Comparison of ENCODE assay signal across 19 cellular contexts in the genomic region with DNA sequence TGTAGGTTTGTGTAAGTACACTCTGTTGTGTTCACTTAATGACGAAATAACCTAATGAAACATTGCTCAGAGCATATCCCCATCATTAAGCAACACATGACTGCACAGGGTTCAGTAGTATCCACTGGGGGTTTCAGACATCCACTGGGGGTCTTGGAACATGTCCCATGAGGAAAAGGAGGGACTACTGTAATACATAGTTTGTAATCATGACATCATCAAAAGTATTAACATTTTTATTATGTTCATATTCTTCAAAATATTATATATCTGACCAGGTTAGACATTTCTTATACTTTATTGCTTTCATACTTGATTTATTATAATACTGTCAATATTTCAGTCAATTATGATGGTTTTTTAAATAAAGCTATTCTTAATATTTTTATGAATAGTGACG.
"Had no signal": no experiment of that assay in that cellular context is flagged by ENCODE, and none has a peak within 500 bp of the region (broad histone marks: within the 10 kb centered on the region; RNA-seq: fewer than 3 reads in every experiment).

No MANE protein-coding gene starts in this region.

- H3K27ac ChIP-seq: adrenal gland, Peyer's patch, RWPE1, SJCRH30 had no signal

- H3K9me3 ChIP-seq: adrenal gland, Peyer's patch, SJCRH30, SK-N-SH had no signal

- H3K4me3 ChIP-seq: adrenal gland, Peyer's patch, SJCRH30 had no signal

- ATAC-seq: activated CD4-positive, CD25-positive, alpha-beta regulatory T cell treated with anti-CD3 and anti-CD28 coated beads, Interleukin-2, amount 50 U/mL, for 24 hours; activated CD8-positive, alpha-beta T cell treated with anti-CD3 and anti-CD28 coated beads for 36 hours; activated T-cell treated with anti-CD3 and anti-CD28 coated beads, Interleukin-2, amount 50 U/mL, for 72 hours had no signal

- H3K9ac ChIP-seq: SK-N-SH had no signal

- H3K9me3 Mint-ChIP-seq: activated CD8-positive, alpha-beta T cell treated with anti-CD3 and anti-CD28 coated beads for 36 hours; activated naive CD8-positive, alpha-beta T cell treated with anti-CD3 and anti-CD28 coated beads, Interleukin-2, amount 10 ng/mL, durations not matched to agents 7 days and 5 days; activated T-cell treated with anti-CD3 and anti-CD28 coated beads, Interleukin-2, amount 50 U/mL, for 72 hours had no signal

- H3K27ac Mint-ChIP-seq: activated CD8-positive, alpha-beta T cell treated with anti-CD3 and anti-CD28 coated beads for 36 hours; activated naive CD8-positive, alpha-beta T cell treated with anti-CD3 and anti-CD28 coated beads, Interleukin-2, amount 10 ng/mL, durations not matched to agents 7 days and 5 days had no signal

- H3K4me2 ChIP-seq: SK-N-SH had no signal

- H3K27me3 ChIP-seq: adrenal gland, Peyer's patch, SJCRH30 had no signal

- DNase-seq: activated CD4-positive, alpha-beta T cell treated with anti-CD3 and anti-CD28 coated beads for 4 hours; activated CD8-positive, alpha-beta memory T cell treated with anti-CD3 and anti-CD28 coated beads, Interleukin-2, amount 50 U/mL, for 4 hours; activated CD8-positive, alpha-beta T cell treated with anti-CD3 and anti-CD28 coated beads for 36 hours; activated naive CD4-positive, alpha-beta T cell treated with anti-CD3 and anti-CD28 coated beads, Interleukin-2, amount 50 U/mL, for 16 hours; activated naive CD8-positive, alpha-beta T cell treated with anti-CD3 and anti-CD28 coated beads, Interleukin-2, amount 10 ng/mL, durations not matched to agents 7 days and 5 days; activated T-cell treated with anti-CD3 and anti-CD28 coated beads, Interleukin-2, amount 50 U/mL, for 72 hours; adrenal gland; anterior cingulate cortex; caudate nucleus; NCI-H1048; NCI-H1930; NCI-H2171 treated with DMSO at 0.1 percent for 48 hours; NCI-H510A treated with DMSO at 0.1 percent for 48 hours; Peyer's patch; Right ventricle myocardium superior; SJCRH30; SK-N-SH had no signal

- H3K27me3 Mint-ChIP-seq: activated CD8-positive, alpha-beta T cell treated with anti-CD3 and anti-CD28 coated beads for 36 hours; activated naive CD8-positive, alpha-beta T cell treated with anti-CD3 and anti-CD28 coated beads, Interleukin-2, amount 10 ng/mL, durations not matched to agents 7 days and 5 days had no signal

- H3K4me1 ChIP-seq: adrenal gland, Peyer's patch, SJCRH30 had no signal

- H3K4me3 Mint-ChIP-seq: activated CD8-positive, alpha-beta T cell treated with anti-CD3 and anti-CD28 coated beads for 36 hours; activated naive CD8-positive, alpha-beta T cell treated with anti-CD3 and anti-CD28 coated beads, Interleukin-2, amount 10 ng/mL, durations not matched to agents 7 days and 5 days; activated T-cell treated with anti-CD3 and anti-CD28 coated beads, Interleukin-2, amount 50 U/mL, for 72 hours had no signal
